ENCODE assay signal across 13 cellular contexts in genomic region chr19:18013621-18014111, GRCh38. TPM values are rescaled to one million over a fixed set of nuclear protein-coding genes. Genes with fewer than 3 reads are reported as not detected.
DNase-seq lines count a peak whose midpoint lies in the region; ATAC-seq and TF ChIP-seq lines count a peak whose summit lies in the region.
"Had no signal": no experiment of that assay in that cellular context is flagged by ENCODE, and none has a peak within 500 bp of the region (broad histone marks: within the 10 kb centered on the region; RNA-seq: fewer than 3 reads in every experiment).

No MANE protein-coding gene starts in this region.

- TF ChIP-seq POLR2A in heart left ventricle (IDR thresholded peaks at IDR 0.05) (no peak), sigmoid colon (IDR thresholded peaks at IDR 0.05) (no peak)

- H3K4me1 Mint-ChIP-seq in CD8-positive, alpha-beta memory T cell, result peaks cover 27 to 63% (median 46%) of the 10 kb centered on the region in 3 donors
- peaks cover 49% of the 10 kb centered on the region for H3K4me1 Mint-ChIP-seq in T-helper 17 cell

- peak in 1 of 4 donors; percentile 3 for TF ChIP-seq EP300 in sigmoid colon (IDR thresholded peaks at IDR 0.05)

- intact Hi-C loops in heart left ventricle (cut with DNase I) (loop anchor here in 1 of 10 donors (10.0 kb wide), 1 partner anchor 401 kb away; the partner anchor contains the start of gene SSBP4), sigmoid colon (cut with DNase I) (no loop called here)

- no peak for TF ChIP-seq CTCF in heart left ventricle (IDR thresholded peaks at IDR 0.05)
- TF ChIP-seq CTCF in sigmoid colon (IDR thresholded peaks at IDR 0.05), result no peak

- ATAC-seq in T-helper 17 cell, result peak; percentile 29
- ATAC-seq in heart left ventricle, result peak; percentile 6 to 53 (median 41)
- no peak for ATAC-seq in HG03095 (IDR thresholded peaks at IDR 0.05; ENCODE audit: unreplicated experiment)
- ATAC-seq in HG02642 (IDR thresholded peaks at IDR 0.05; ENCODE audit: poor library complexity, unreplicated experiment), result no peak

- no peak overlapping the region for H3K27ac ChIP-seq in CD8-positive, alpha-beta memory T cell (ENCODE audit: low read depth, low read length)
- H3K27ac ChIP-seq in heart left ventricle (peak overlapping the region; percentile 3 to 93 (median 48)), sigmoid colon (peak overlapping the region; percentile 33 to 65 (median 58))
- H3K27ac ChIP-seq: ovary had no signal

- no peak overlapping the region for H3K4me3 ChIP-seq in CD8-positive, alpha-beta memory T cell (ENCODE audit: low read length)
- H3K4me3 ChIP-seq in heart left ventricle, result peak overlapping the region in 1 of 12 donors; percentile 6
- H3K4me3 ChIP-seq in sigmoid colon, result no peak overlapping the region
- H3K4me3 ChIP-seq: ovary had no signal

- CTCF ChIA-PET in CD8-positive, alpha-beta memory T cell (lab: Charles Lee), result interaction anchor here (1.1 to 9.8 kb wide), 3 partner anchors 11 to 46 kb away, joined by 5 to 168 read pairs (median 10); no protein-coding TSS in a partner anchor

- H3K27ac Mint-ChIP-seq in CD8-positive, alpha-beta memory T cell, result peak overlapping the region; percentile 71 to 97 (median 91)
- H3K27ac Mint-ChIP-seq in T-helper 17 cell, result peak overlapping the region; percentile 97

- H3K4me1 ChIP-seq in CD8-positive, alpha-beta memory T cell (ENCODE audit: insufficient read depth, low read length), result peaks cover 66% of the 10 kb centered on the region
- peaks cover 8 to 76% (median 36%) of the 10 kb centered on the region in 12 donors for H3K4me1 ChIP-seq in heart left ventricle
- H3K4me1 ChIP-seq in sigmoid colon, result peaks cover 0 to 35% (median 20%) of the 10 kb centered on the region in 4 donors

- peaks cover 47% of the 10 kb centered on the region for H3K36me3 ChIP-seq in CD8-positive, alpha-beta memory T cell (ENCODE audit: insufficient read depth, low read length)
- peaks cover 0 to 68% (median 60%) of the 10 kb centered on the region in 9 donors for H3K36me3 ChIP-seq in heart left ventricle
- H3K36me3 ChIP-seq in sigmoid colon, result peaks cover 30 to 56% (median 40%) of the 10 kb centered on the region in 4 donors
- H3K36me3 ChIP-seq: ovary had no signal

- no peaks in the 10 kb centered on the region for H3K27me3 Mint-ChIP-seq in CD8-positive, alpha-beta memory T cell
- no peaks in the 10 kb centered on the region for H3K27me3 Mint-ChIP-seq in T-helper 17 cell

- peaks cover 10 to 65% (median 23%) of the 10 kb centered on the region in 3 donors for H3K36me3 Mint-ChIP-seq in CD8-positive, alpha-beta memory T cell
- H3K36me3 Mint-ChIP-seq in T-helper 17 cell (ENCODE audit: low read depth), result peaks cover 7% of the 10 kb centered on the region

- no peaks in the 10 kb centered on the region for H3K9me3 Mint-ChIP-seq in CD8-positive, alpha-beta memory T cell

- H3K4me3 Mint-ChIP-seq in CD8-positive, alpha-beta memory T cell, result peak overlapping the region in 6 of 7 donors; percentile 51 to 85 (median 68)
- peak overlapping the region; percentile 75 for H3K4me3 Mint-ChIP-seq in T-helper 17 cell

- no peak for DNase-seq in CD8-positive, alpha-beta memory T cell
- no peak for DNase-seq in T-helper 17 cell
- peak in 1 of 5 donors; percentile 33 for DNase-seq in heart left ventricle
- DNase-seq in sigmoid colon, result no peak
- no peak for DNase-seq in OCI-M1 (lab: John Stamatoyannopoulos, UW)
- no peak for DNase-seq in NCI-H446 treated with DMSO at 0.1 percent for 48 hours (lab: John Stamatoyannopoulos, UW)
- DNase-seq: cortex of kidney, HCEC 1CT, NCI-H2029, ovary had no signal

- WGBS in heart left ventricle, 4 donors, result 44 to 54% (median 47%) methylated on average over 9 of the region's 9 CpGs
- 59 to 70% methylated on average over 9 of the region's 9 CpGs for WGBS in sigmoid colon, 2 donors

- H3K9me3 ChIP-seq in CD8-positive, alpha-beta memory T cell (ENCODE audit: low read length), result no peaks in the 10 kb centered on the region
- H3K9me3 ChIP-seq in T-helper 17 cell (ENCODE audit: control insufficient read depth, low read length, poor library complexity, severe bottlenecking) (no peaks in the 10 kb centered on the region), heart left ventricle (no peaks in the 10 kb centered on the region), sigmoid colon (no peaks in the 10 kb centered on the region)
- H3K9me3 ChIP-seq: ovary had no signal

- no peaks in the 10 kb centered on the region for H3K27me3 ChIP-seq in CD8-positive, alpha-beta memory T cell (ENCODE audit: insufficient read depth, low read length, poor library complexity, severe bottlenecking)
- H3K27me3 ChIP-seq in heart left ventricle (no peaks in the 10 kb centered on the region), sigmoid colon (no peaks in the 10 kb centered on the region)
- H3K27me3 ChIP-seq: ovary had no signal

- POLR2A ChIA-PET in CD8-positive, alpha-beta memory T cell (lab: Charles Lee), result interaction anchor here (1.0 to 2.1 kb wide), 4 partner anchors 18 to 84 kb away, joined by 3 to 6 read pairs (median 4); partner anchors contain the start of gene MAST3

RNA-seq across cellular contexts. Expression of gene ARRDC2, which starts 5.7 kb away (rescaled TPM):
- 10 to 100 TPM; 33.5 to 37.1 TPM for total RNA-seq in CD8-positive, alpha-beta memory T cell
- 45.8 TPM for polyA plus RNA-seq in CD8-positive, alpha-beta memory T cell
- total RNA-seq in T-helper 17 cell (100 to 1,000 TPM; 165 to 166 TPM), heart left ventricle (10 to 100 TPM in 4 of 9 donors, 1 to 10 TPM in 5; 5.8 to 35.5 (median 9.9) TPM), sigmoid colon (10 to 100 TPM; 34.5 to 54.2 (median 37.0) TPM)
- polyA plus RNA-seq in heart left ventricle (10 to 100 TPM; 14.9 to 26.1 TPM), sigmoid colon (10 to 100 TPM; 22.2 to 44.2 (median 36.5) TPM)

RNA-seq across cellular contexts. Expression of gene KCNN1, which starts 46.8 kb away (rescaled TPM):
- under 1 TPM; 0.13 to 0.15 TPM for total RNA-seq in CD8-positive, alpha-beta memory T cell
- not detected for polyA plus RNA-seq in CD8-positive, alpha-beta memory T cell
- not detected for total RNA-seq in T-helper 17 cell
- total RNA-seq in heart left ventricle, result under 1 TPM in 2 of 9 donors, not detected in 7; 0.07 to 0.27 TPM
- under 1 TPM; 0.03 to 0.08 TPM for polyA plus RNA-seq in heart left ventricle
- under 1 TPM in 2 of 4 donors, not detected in 2; 0.33 to 0.55 TPM for total RNA-seq in sigmoid colon
- under 1 TPM in 1 of 3 donors, not detected in 2; 0.17 TPM for polyA plus RNA-seq in sigmoid colon
- total RNA-seq: RPMI7951 had no signal

Comparison
In these comparisons a context has a peak if more than half of its experiments do, and no peak if none do; other contexts are left out.
1. ATAC-seq: peak in T-helper 17 cell (single experiment) and heart left ventricle (4 of 4); none in HG03095 (single experiment) and HG02642 (single experiment).